Comparison of ENCODE assay signal across 1 cellular context in the genomic region with DNA sequence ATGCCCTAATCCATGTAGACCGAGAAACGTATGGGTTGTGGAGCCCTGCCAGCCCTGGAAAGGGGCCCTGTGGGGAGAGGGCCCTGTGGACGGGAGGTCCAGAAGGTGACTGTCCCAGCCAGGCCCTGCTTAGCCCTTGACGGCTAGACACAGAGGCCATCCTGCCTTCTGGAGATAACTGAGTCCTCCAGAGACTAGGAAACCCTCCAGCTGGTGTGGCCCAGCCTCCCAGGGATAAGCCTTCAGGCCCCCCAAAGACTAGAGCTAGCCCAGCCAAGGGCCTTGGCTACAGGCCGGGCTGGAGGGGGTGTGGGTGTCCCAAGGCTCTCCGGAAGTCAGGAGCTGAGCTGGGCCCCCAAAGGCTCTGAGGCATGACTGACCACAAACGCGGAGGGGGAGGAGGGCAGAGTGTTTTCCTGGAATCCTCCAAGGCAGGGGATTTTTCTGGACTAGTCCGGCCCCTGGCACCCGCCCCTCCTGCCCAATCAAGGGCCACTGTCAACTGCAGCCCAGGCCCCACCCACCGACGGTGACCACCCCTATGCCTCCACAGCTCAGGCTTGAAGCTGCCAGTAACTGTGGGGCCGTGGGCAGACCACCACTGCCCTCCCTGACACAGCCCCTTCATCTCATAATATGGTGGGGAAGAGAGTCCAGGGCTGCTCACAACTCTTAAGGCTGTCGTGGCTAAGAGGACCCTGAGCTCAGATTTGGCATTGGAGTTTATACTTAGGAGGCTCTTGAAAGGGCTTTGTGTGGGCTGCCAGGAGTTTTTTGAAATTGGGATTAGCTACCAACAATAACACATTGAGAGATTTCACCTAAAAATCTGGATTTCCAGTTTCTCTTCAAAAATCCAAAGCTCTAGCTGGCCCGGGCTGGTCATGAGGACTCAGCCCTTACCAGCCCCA.
TF ChIP-seq lines count a peak whose summit lies in the region.

No MANE protein-coding gene starts in this region.

TF ChIP-seq in K562, 482 proteins besides CTCF, POLR2A, EP300 and RAD21 (continued from another document):
- peak; percentile 50; the same call in 1 of the 2 replicates for TF ChIP-seq PHF21A (IDR thresholded peaks at IDR 0.05; ENCODE audit: borderline replicate concordance, low read depth)
- TF ChIP-seq KAT7 (CRISPR knock-in tag; IDR thresholded peaks at IDR 0.05; ENCODE audit: borderline replicate concordance), result peak; percentile 92; the same call in 1 of the 2 replicates
- no peak for TF ChIP-seq RBM15 (IDR thresholded peaks at IDR 0.05; ENCODE audit: insufficient read depth, low read length)
- TF ChIP-seq NR2C2 (CRISPR knock-in tag; IDR thresholded peaks at IDR 0.05), result no peak
- no peak for TF ChIP-seq NR2C2 (tag; IDR thresholded peaks at IDR 0.05)
- TF ChIP-seq CBX3 (IDR thresholded peaks at IDR 0.05; ENCODE audit: borderline replicate concordance in 1 of 2, low read length in 2 of 2), result no peak
- TF ChIP-seq NFIC (IDR thresholded peaks at IDR 0.05), result 0 out of 2 replicates have a peak, but pooled peaks have one; percentile 7
- TF ChIP-seq, protein P1, sequence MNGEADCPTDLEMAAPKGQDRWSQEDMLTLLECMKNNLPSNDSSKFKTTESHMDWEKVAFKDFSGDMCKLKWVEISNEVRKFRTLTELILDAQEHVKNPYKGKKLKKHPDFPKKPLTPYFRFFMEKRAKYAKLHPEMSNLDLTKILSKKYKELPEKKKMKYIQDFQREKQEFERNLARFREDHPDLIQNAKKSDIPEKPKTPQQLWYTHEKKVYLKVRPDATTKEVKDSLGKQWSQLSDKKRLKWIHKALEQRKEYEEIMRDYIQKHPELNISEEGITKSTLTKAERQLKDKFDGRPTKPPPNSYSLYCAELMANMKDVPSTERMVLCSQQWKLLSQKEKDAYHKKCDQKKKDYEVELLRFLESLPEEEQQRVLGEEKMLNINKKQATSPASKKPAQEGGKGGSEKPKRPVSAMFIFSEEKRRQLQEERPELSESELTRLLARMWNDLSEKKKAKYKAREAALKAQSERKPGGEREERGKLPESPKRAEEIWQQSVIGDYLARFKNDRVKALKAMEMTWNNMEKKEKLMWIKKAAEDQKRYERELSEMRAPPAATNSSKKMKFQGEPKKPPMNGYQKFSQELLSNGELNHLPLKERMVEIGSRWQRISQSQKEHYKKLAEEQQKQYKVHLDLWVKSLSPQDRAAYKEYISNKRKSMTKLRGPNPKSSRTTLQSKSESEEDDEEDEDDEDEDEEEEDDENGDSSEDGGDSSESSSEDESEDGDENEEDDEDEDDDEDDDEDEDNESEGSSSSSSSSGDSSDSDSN (IDR thresholded peaks at IDR 0.05; ENCODE audit: borderline replicate concordance in 1 of 2, low read depth in 2 of 2, low read length in 2 of 2), result peak in 1 of 2 experiments; percentile 55; a peak in 2 of 4 replicates
- TF ChIP-seq MYNN (IDR thresholded peaks at IDR 0.05), result 0 out of 2 replicates have a peak, but pooled peaks have one; percentile 44
- TF ChIP-seq MYNN (CRISPR knock-in tag; IDR thresholded peaks at IDR 0.05), result no peak
- TF ChIP-seq, protein P2, sequence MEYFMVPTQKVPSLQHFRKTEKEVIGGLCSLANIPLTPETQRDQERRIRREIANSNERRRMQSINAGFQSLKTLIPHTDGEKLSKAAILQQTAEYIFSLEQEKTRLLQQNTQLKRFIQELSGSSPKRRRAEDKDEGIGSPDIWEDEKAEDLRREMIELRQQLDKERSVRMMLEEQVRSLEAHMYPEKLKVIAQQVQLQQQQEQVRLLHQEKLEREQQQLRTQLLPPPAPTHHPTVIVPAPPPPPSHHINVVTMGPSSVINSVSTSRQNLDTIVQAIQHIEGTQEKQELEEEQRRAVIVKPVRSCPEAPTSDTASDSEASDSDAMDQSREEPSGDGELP (CRISPR knock-in tag; IDR thresholded peaks at IDR 0.05; ENCODE audit: borderline replicate concordance), result peak; percentile 90
- TF ChIP-seq, protein P3, sequence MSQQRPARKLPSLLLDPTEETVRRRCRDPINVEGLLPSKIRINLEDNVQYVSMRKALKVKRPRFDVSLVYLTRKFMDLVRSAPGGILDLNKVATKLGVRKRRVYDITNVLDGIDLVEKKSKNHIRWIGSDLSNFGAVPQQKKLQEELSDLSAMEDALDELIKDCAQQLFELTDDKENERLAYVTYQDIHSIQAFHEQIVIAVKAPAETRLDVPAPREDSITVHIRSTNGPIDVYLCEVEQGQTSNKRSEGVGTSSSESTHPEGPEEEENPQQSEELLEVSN (IDR thresholded peaks at IDR 0.05; ENCODE audit: borderline replicate concordance in 1 of 2, extremely low read depth in 1 of 2, insufficient read depth in 1 of 2, insufficient read length in 1 of 2, low read depth in 1 of 2, low read length in 1 of 2, poor library complexity in 1 of 2, severe bottlenecking in 1 of 2), result peak in 1 of 2 experiments; percentile 12
- TF ChIP-seq RBM14 (IDR thresholded peaks at IDR 0.05; ENCODE audit: borderline replicate concordance, insufficient read depth, low read depth, low read length), result no peak
- TF ChIP-seq, protein P4, sequence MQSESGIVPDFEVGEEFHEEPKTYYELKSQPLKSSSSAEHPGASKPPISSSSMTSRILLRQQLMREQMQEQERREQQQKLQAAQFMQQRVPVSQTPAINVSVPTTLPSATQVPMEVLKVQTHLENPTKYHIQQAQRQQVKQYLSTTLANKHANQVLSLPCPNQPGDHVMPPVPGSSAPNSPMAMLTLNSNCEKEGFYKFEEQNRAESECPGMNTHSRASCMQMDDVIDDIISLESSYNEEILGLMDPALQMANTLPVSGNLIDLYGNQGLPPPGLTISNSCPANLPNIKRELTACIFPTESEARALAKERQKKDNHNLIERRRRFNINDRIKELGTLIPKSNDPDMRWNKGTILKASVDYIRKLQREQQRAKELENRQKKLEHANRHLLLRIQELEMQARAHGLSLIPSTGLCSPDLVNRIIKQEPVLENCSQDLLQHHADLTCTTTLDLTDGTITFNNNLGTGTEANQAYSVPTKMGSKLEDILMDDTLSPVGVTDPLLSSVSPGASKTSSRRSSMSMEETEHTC (IDR thresholded peaks at IDR 0.05), result peak; percentile 41; the same call in 1 of the 2 replicates
- TF ChIP-seq ZBTB17 (CRISPR knock-in tag; IDR thresholded peaks at IDR 0.05), result 0 out of 2 replicates have a peak, but pooled peaks have one; percentile 30
- TF ChIP-seq, protein P5, sequence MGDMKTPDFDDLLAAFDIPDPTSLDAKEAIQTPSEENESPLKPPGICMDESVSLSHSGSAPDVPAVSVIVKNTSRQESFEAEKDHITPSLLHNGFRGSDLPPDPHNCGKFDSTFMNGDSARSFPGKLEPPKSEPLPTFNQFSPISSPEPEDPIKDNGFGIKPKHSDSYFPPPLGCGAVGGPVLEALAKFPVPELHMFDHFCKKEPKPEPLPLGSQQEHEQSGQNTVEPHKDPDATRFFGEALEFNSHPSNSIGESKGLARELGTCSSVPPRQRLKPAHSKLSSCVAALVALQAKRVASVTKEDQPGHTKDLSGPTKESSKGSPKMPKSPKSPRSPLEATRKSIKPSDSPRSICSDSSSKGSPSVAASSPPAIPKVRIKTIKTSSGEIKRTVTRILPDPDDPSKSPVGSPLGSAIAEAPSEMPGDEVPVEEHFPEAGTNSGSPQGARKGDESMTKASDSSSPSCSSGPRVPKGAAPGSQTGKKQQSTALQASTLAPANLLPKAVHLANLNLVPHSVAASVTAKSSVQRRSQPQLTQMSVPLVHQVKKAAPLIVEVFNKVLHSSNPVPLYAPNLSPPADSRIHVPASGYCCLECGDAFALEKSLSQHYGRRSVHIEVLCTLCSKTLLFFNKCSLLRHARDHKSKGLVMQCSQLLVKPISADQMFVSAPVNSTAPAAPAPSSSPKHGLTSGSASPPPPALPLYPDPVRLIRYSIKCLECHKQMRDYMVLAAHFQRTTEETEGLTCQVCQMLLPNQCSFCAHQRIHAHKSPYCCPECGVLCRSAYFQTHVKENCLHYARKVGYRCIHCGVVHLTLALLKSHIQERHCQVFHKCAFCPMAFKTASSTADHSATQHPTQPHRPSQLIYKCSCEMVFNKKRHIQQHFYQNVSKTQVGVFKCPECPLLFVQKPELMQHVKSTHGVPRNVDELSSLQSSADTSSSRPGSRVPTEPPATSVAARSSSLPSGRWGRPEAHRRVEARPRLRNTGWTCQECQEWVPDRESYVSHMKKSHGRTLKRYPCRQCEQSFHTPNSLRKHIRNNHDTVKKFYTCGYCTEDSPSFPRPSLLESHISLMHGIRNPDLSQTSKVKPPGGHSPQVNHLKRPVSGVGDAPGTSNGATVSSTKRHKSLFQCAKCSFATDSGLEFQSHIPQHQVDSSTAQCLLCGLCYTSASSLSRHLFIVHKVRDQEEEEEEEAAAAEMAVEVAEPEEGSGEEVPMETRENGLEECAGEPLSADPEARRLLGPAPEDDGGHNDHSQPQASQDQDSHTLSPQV (IDR thresholded peaks at IDR 0.05), result peak; percentile 34; the same call in 1 of the 2 replicates
- peak; percentile 49; the same call in 1 of the 2 replicates for TF ChIP-seq BHLHE40 (IDR thresholded peaks at IDR 0.05; ENCODE audit: low read length)
